11 cellular contexts compared by ENCODE assay signal in the genomic region with DNA sequence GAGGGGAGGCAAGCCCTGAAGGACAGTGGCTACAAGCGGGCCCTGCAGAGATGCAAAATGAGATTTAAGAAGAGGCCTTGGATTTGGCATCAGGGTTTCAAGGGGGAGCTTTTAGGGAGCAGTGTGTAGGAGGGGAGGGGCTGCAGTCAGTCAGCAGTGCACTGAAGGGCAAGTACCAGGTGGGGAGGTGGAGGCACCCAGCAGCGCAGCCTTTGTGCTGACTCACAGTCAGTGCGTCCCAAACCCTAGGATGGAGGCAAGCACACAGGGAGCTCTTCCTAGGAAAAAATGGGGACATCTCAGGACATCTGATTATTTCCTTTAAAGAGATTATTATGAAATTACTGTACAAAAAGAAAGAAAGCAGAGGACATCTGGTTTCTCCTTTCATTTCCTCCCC.
DNase-seq lines count a peak whose midpoint lies in the region; ATAC-seq and TF ChIP-seq lines count a peak whose summit lies in the region.
"Had no signal": no experiment of that assay in that cellular context is flagged by ENCODE, and none has a peak within 500 bp of the region (broad histone marks: within the 10 kb centered on the region; RNA-seq: fewer than 3 reads in every experiment).

No MANE protein-coding gene starts in this region.

- peak overlapping the region; percentile 84 for H3K27ac ChIP-seq in fibroblast of lung (ENCODE audit: insufficient read depth, low read length)
- H3K27ac ChIP-seq in suprapubic skin, result peak overlapping the region; percentile 36
- H3K27ac ChIP-seq in upper lobe of left lung, result peak overlapping the region in 1 of 4 donors; percentile 8
- H3K27ac ChIP-seq in A673 (ENCODE audit: low read depth, low read length, poor library complexity, severe bottlenecking), result no peak overlapping the region
- H3K27ac ChIP-seq: upper lobe of right lung had no signal

- peaks cover 80% of the 10 kb centered on the region for H3K4me1 ChIP-seq in fibroblast of lung (ENCODE audit: control insufficient read depth, extremely low read depth, insufficient read depth, low read length)
- peaks cover 32% of the 10 kb centered on the region for H3K4me1 ChIP-seq in suprapubic skin
- peaks cover 25 to 36% (median 28%) of the 10 kb centered on the region in 4 donors for H3K4me1 ChIP-seq in upper lobe of left lung
- peaks cover 28% of the 10 kb centered on the region for H3K4me1 ChIP-seq in A673 (ENCODE audit: insufficient read depth, low read length, poor library complexity, severe bottlenecking)

- no peak overlapping the region for H3K4me3 ChIP-seq in fibroblast of lung (replicated peaks in 1 of 4; ENCODE audit: control extremely low read depth in 1 of 4, insufficient read depth in 1 of 4, low read depth in 3 of 4, low read length in 4 of 4)
- no peak overlapping the region for H3K4me3 ChIP-seq in suprapubic skin
- no peak overlapping the region for H3K4me3 ChIP-seq in upper lobe of left lung
- H3K4me3 ChIP-seq in A673 (ENCODE audit: low read depth, low read length, poor library complexity, severe bottlenecking), result no peak overlapping the region
- H3K4me3 ChIP-seq: upper lobe of right lung had no signal

- no peak for TF ChIP-seq EP300 in suprapubic skin (IDR thresholded peaks at IDR 0.05)
- no peak for TF ChIP-seq EP300 in upper lobe of left lung (IDR thresholded peaks at IDR 0.05)

- H3K9me3 Mint-ChIP-seq in activated T-cell treated with anti-CD3 and anti-CD28 coated beads, Interleukin-2, amount 50 U/mL, for 24 hours, result no peaks in the 10 kb centered on the region
- H3K9me3 Mint-ChIP-seq in activated B cell treated with CpG ODN at 0.5 μM for 24 hours, result no peaks in the 10 kb centered on the region

- H3K36me3 ChIP-seq in fibroblast of lung (ENCODE audit: control insufficient read depth, insufficient read depth, low read length), result peaks cover 53% of the 10 kb centered on the region
- H3K36me3 ChIP-seq in suprapubic skin, result peaks cover 28% of the 10 kb centered on the region
- H3K36me3 ChIP-seq in upper lobe of left lung, result peaks cover 0 to 20% (median 7%) of the 10 kb centered on the region in 4 donors
- no peaks in the 10 kb centered on the region for H3K36me3 ChIP-seq in A673 (ENCODE audit: insufficient read depth, low read length, poor library complexity, severe bottlenecking)

- H4K20me1 ChIP-seq in fibroblast of lung (ENCODE audit: control insufficient read depth, extremely low read depth, insufficient read depth, low read length), result no peaks in the 10 kb centered on the region

- H3K36me3 Mint-ChIP-seq in activated T-cell treated with anti-CD3 and anti-CD28 coated beads, Interleukin-2, amount 50 U/mL, for 24 hours (ENCODE audit: low read depth), result peaks cover 79% of the 10 kb centered on the region
- H3K36me3 Mint-ChIP-seq in activated B cell treated with CpG ODN at 0.5 μM for 24 hours (ENCODE audit: low read depth), result peaks cover 95% of the 10 kb centered on the region

- ATAC-seq in activated B cell treated with CpG ODN at 0.5 μM for 24 hours (ENCODE audit: low read depth) (no peak), upper lobe of left lung (ENCODE audit: low FRiP score in 2 of 2) (no peak)
- ATAC-seq: upper lobe of right lung had no signal

- BruUV-seq in A673 (replicated peaks; lab: Mats Ljungman, UMichigan), result no TSS peak

- DNase-seq in activated T-cell treated with anti-CD3 and anti-CD28 coated beads, Interleukin-2, amount 50 U/mL, for 24 hours, result no peak
- DNase-seq in activated T-cell treated with anti-CD3 and anti-CD28 coated beads for 4 hours (no peak), activated B cell treated with CpG ODN at 0.5 μM for 24 hours (no peak), fibroblast of lung (ENCODE audit: low read depth in 2 of 2) (no peak), suprapubic skin (ENCODE audit: low spot score in 2 of 2) (no peak), GDM1 (lab: John Stamatoyannopoulos, UW) (no peak), upper lobe of left lung (no peak), A673 (ENCODE audit: low spot score) (no peak)
- DNase-seq: left cardiac atrium, NCI-H1694 had no signal

- no peak for TF ChIP-seq POLR2A in suprapubic skin (IDR thresholded peaks at IDR 0.05)
- TF ChIP-seq POLR2A in upper lobe of left lung (IDR thresholded peaks at IDR 0.05), result no peak

- no peak overlapping the region for H3K4me3 Mint-ChIP-seq in activated T-cell treated with anti-CD3 and anti-CD28 coated beads, Interleukin-2, amount 50 U/mL, for 24 hours
- H3K4me3 Mint-ChIP-seq in activated B cell treated with CpG ODN at 0.5 μM for 24 hours, result no peak overlapping the region

- intact Hi-C loops in activated B cell treated with CpG ODN at 0.5 μM for 24 hours (cut with micrococcal nuclease) (no loop called here), A673 (cut with micrococcal nuclease; ENCODE audit: unreplicated experiment) (no loop called here)

- H2AFZ ChIP-seq in fibroblast of lung (ENCODE audit: low read length), result no peak overlapping the region

- H3K27me3 ChIP-seq in fibroblast of lung (ENCODE audit: control insufficient read depth, insufficient read depth, low read length) (no peaks in the 10 kb centered on the region), suprapubic skin (no peaks in the 10 kb centered on the region), upper lobe of left lung (no peaks in the 10 kb centered on the region), A673 (replicated peaks; ENCODE audit: insufficient read depth, low read depth, low read length, poor library complexity) (no peaks in the 10 kb centered on the region)
- H3K27me3 ChIP-seq: upper lobe of right lung had no signal

- peaks cover 69% of the 10 kb centered on the region for H3K79me2 ChIP-seq in fibroblast of lung (ENCODE audit: control insufficient read depth, insufficient read depth, low read length)

- peak overlapping the region; percentile 93 for H3K27ac Mint-ChIP-seq in activated T-cell treated with anti-CD3 and anti-CD28 coated beads, Interleukin-2, amount 50 U/mL, for 24 hours
- H3K27ac Mint-ChIP-seq in activated B cell treated with CpG ODN at 0.5 μM for 24 hours, result peak overlapping the region; percentile 46

- no peak overlapping the region for H3K4me2 ChIP-seq in fibroblast of lung (ENCODE audit: extremely low read depth, insufficient read depth, low read length)

- H3K9ac ChIP-seq in fibroblast of lung (ENCODE audit: insufficient read depth, low read length), result peak overlapping the region; percentile 8

- no peaks in the 10 kb centered on the region for H3K9me3 ChIP-seq in fibroblast of lung (ENCODE audit: control insufficient read depth, insufficient read depth, low read depth, low read length)
- no peaks in the 10 kb centered on the region for H3K9me3 ChIP-seq in suprapubic skin
- no peaks in the 10 kb centered on the region for H3K9me3 ChIP-seq in upper lobe of left lung
- H3K9me3 ChIP-seq in A673 (ENCODE audit: low read depth, low read length, poor library complexity, severe bottlenecking), result no peaks in the 10 kb centered on the region
- H3K9me3 ChIP-seq: upper lobe of right lung had no signal

- POLR2A ChIA-PET in activated B cell treated with CpG ODN at 0.5 μM for 24 hours (lab: Charles Lee) (interaction anchor here (1.2 kb wide), 1 partner anchor 93 kb away, joined by 4 read pairs; no protein-coding TSS in a partner anchor), A673 (lab: Charles Lee; ENCODE audit: low non-redundant PET) (no interaction called here)

- WGBS in suprapubic skin, result 93% methylated on average over 3 of the region's 3 CpGs
- WGBS in upper lobe of left lung, 2 donors, result 98 to 100% methylated on average over 3 of the region's 3 CpGs

- peaks cover 76% of the 10 kb centered on the region for H3K4me1 Mint-ChIP-seq in activated T-cell treated with anti-CD3 and anti-CD28 coated beads, Interleukin-2, amount 50 U/mL, for 24 hours (ENCODE audit: low read depth)
- H3K4me1 Mint-ChIP-seq in activated B cell treated with CpG ODN at 0.5 μM for 24 hours, result peaks cover 43% of the 10 kb centered on the region

- TF ChIP-seq CTCF in activated B cell treated with CpG ODN at 0.5 μM for 24 hours (IDR thresholded peaks at IDR 0.05) (no peak), fibroblast of lung (conservative IDR thresholded peaks at IDR 0.05 in 1 of 2, IDR thresholded peaks at IDR 0.05 in 1 of 2; ENCODE audit: low read depth in 1 of 2, low read length in 2 of 2) (no peak), suprapubic skin (IDR thresholded peaks at IDR 0.05) (no peak), upper lobe of left lung (IDR thresholded peaks at IDR 0.05) (no peak), A673 (conservative IDR thresholded peaks at IDR 0.05; ENCODE audit: low read depth, low read length) (no peak)

- no peaks in the 10 kb centered on the region for H3K27me3 Mint-ChIP-seq in activated T-cell treated with anti-CD3 and anti-CD28 coated beads, Interleukin-2, amount 50 U/mL, for 24 hours
- H3K27me3 Mint-ChIP-seq in activated B cell treated with CpG ODN at 0.5 μM for 24 hours, result no peaks in the 10 kb centered on the region

- CTCF ChIA-PET in activated B cell treated with CpG ODN at 0.5 μM for 24 hours (lab: Charles Lee) (interaction anchor here (0.7 kb wide), 1 partner anchor 228 kb away, joined by 3 read pairs; no protein-coding TSS in a partner anchor), A673 (lab: Charles Lee) (no interaction called here)
